Comparison of ENCODE assay signal across 8 cellular contexts in genomic region chr22:40179535-40179934, GRCh38. TPM values are rescaled to one million over a fixed set of nuclear protein-coding genes. Genes with fewer than 3 reads are reported as not detected.
DNase-seq lines count a peak whose midpoint lies in the region; ATAC-seq, FAIRE-seq and TF ChIP-seq lines count a peak whose summit lies in the region.

No MANE protein-coding gene starts in this region.

- peak overlapping the region; percentile 97 for H3K4me3 ChIP-seq in PC-3 (ENCODE audit: low read length)
- H3K4me3 ChIP-seq in parathyroid adenoma (ENCODE audit: low read depth, low read length), result peak overlapping the region; percentile 97

- H3K27me3 ChIP-seq in PC-3 (ENCODE audit: low read length), result no peaks in the 10 kb centered on the region
- H3K27me3 ChIP-seq in parathyroid adenoma (ENCODE audit: control insufficient read depth, insufficient read depth, low read length), result no peaks in the 10 kb centered on the region

- peak overlapping the region; percentile 92 for H3K27ac Mint-ChIP-seq in Calu3 (ENCODE audit: unreplicated experiment)

- intact Hi-C loops in Calu3 (cut with micrococcal nuclease; ENCODE audit: unreplicated experiment) (no loop called here), PC-3 (cut with micrococcal nuclease) (loop anchor here (5.0 to 10.0 kb wide), 4 partner anchors 95 to 168 kb away; partner anchors contain the start of gene ADSL)

- H3K79me2 ChIP-seq in PC-3 (ENCODE audit: low read length) (peaks cover 67% of the 10 kb centered on the region), parathyroid adenoma (peaks cover 23% of the 10 kb centered on the region)

- no peaks in the 10 kb centered on the region for H3K9me3 ChIP-seq in PC-3 (ENCODE audit: low read length)
- no peaks in the 10 kb centered on the region for H3K9me3 ChIP-seq in parathyroid adenoma (ENCODE audit: control insufficient read depth, low read length)

- no peak for DNase-seq in Calu3
- no peak for DNase-seq in PC-3
- DNase-seq in erythroblast (lab: John Stamatoyannopoulos, UW), result peak; percentile 16 to 30
- DNase-seq in retina, result no peak
- DNase-seq in RCC 7860 (ENCODE audit: low spot score), result no peak
- no peak for DNase-seq in activated CD8-positive, alpha-beta memory T cell treated with anti-CD3 and anti-CD28 coated beads for 24 hours

- no peaks in the 10 kb centered on the region for H3K9me3 Mint-ChIP-seq in Calu3 (ENCODE audit: low read depth, unreplicated experiment)

- H3K4me2 ChIP-seq in PC-3 (ENCODE audit: low read length) (peak overlapping the region; percentile 93), parathyroid adenoma (ENCODE audit: low read length) (peak overlapping the region; percentile 94)

- CTCF ChIA-PET in Calu3 (lab: Charles Lee), result interaction anchor here (1.8 kb wide), 1 partner anchor 72 kb away, joined by 3 read pairs; no protein-coding TSS in a partner anchor
- CTCF ChIA-PET in PC-3 (lab: Charles Lee), result no interaction called here

- H4K20me1 ChIP-seq in PC-3 (ENCODE audit: low read length), result 0 out of 2 replicates have a peak, but pooled peaks cover 4% of the 10 kb centered on the region

- H3K4me1 Mint-ChIP-seq in Calu3 (ENCODE audit: low read depth, unreplicated experiment), result peaks cover 59% of the 10 kb centered on the region

- H3K4me1 ChIP-seq in PC-3 (ENCODE audit: insufficient read depth, low read length) (peaks cover 43% of the 10 kb centered on the region), parathyroid adenoma (peaks cover 2% of the 10 kb centered on the region)

- peaks cover 45% of the 10 kb centered on the region for H3K36me3 Mint-ChIP-seq in Calu3 (ENCODE audit: insufficient read depth, unreplicated experiment)

- peak overlapping the region; percentile 91 for H3K4me3 Mint-ChIP-seq in Calu3 (ENCODE audit: low read depth, unreplicated experiment)

- ATAC-seq in PC-3, result no peak
- ATAC-seq in HG02642 (IDR thresholded peaks at IDR 0.05; ENCODE audit: poor library complexity, unreplicated experiment), result no peak

- H3F3A ChIP-seq in PC-3 (ENCODE audit: low read length, unreplicated experiment), result no peaks in the 10 kb centered on the region

- no peak for FAIRE-seq in RCC 7860 (lab: Jason Lieb, UNC)

- BruUV-seq in Calu3 (replicated peaks; lab: Mats Ljungman, UMichigan), result no TSS peak
- no TSS peak for BruUV-seq in PC-3 (replicated peaks; lab: Mats Ljungman, UMichigan)

- POLR2A ChIA-PET in PC-3 (lab: Charles Lee; ENCODE audit: unreplicated experiment), result no interaction called here

- no peaks in the 10 kb centered on the region for H3K27me3 Mint-ChIP-seq in Calu3 (ENCODE audit: unreplicated experiment)

- no peak for TF ChIP-seq POLR2A in erythroblast (IDR thresholded peaks at IDR 0.05; ENCODE audit: low read length)

- H3K36me3 ChIP-seq in PC-3 (ENCODE audit: low read depth, low read length) (no peaks in the 10 kb centered on the region), parathyroid adenoma (ENCODE audit: control insufficient read depth, insufficient read depth, low read length) (no peaks in the 10 kb centered on the region)

- H3K9me2 ChIP-seq in PC-3 (replicated peaks; ENCODE audit: low read length), result no peaks in the 10 kb centered on the region

- H3K27ac ChIP-seq in PC-3 (ENCODE audit: low read length) (no peak overlapping the region), parathyroid adenoma (peak overlapping the region; percentile 24)

- peak overlapping the region; percentile 94; the same call in 1 of the 2 replicates for H3K9ac ChIP-seq in PC-3 (ENCODE audit: low read length)
- H3K9ac ChIP-seq in parathyroid adenoma, result no peak overlapping the region

- TF ChIP-seq CTCF in Calu3 (IDR thresholded peaks at IDR 0.05; ENCODE audit: unreplicated experiment) (no peak), PC-3 (conservative IDR thresholded peaks at IDR 0.05; ENCODE audit: low read depth, low read length) (no peak), parathyroid adenoma (IDR thresholded peaks at IDR 0.05) (no peak)

- H2AFZ ChIP-seq in PC-3 (ENCODE audit: low read length) (no peak overlapping the region), parathyroid adenoma (no peak overlapping the region)

RNA-seq across cellular contexts. Expression of gene TNRC6B, which starts 1.8 kb away (rescaled TPM):
- total RNA-seq in Calu3 (2022) (44.6 and 46.0 TPM in 2 replicates), PC-3 (2014; rRNA removed) (15.1 and 21.3 TPM in 2 replicates)

Comparison
In these comparisons a context has a peak if more than half of its experiments do, and no peak if none do; other contexts are left out.
1. DNase-seq: peak in erythroblast (2 of 2); none in Calu3 (single experiment), PC-3 (single experiment), retina (single experiment), RCC 7860 (single experiment) and activated CD8-positive, alpha-beta memory T cell treated with anti-CD3 and anti-CD28 coated beads for 24 hours (single experiment).